ENCODE assay signal across 1 cellular context in the genomic region with DNA sequence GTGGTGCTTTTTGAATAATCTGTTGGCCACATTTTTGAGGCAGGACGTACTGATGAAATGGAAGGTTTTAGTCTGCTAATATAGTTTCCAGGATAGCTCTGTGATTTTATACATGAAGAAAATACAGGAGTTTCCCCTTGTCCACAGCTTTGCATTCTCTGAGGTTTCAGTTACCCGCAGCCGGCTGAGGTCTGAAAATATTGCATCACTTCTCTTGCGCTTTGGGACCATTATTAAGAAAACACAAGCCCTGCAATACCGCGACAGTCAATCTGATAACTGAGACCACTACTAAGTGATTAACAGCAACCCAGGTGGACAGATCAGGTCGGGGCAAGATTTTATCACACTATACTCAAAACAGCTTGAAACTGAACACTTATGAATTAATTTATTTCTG.
TF ChIP-seq lines count a peak whose summit lies in the region.

No MANE protein-coding gene starts in this region.

TF ChIP-seq in GM23338, 12 proteins besides CTCF, POLR2A, EP300 and RAD21 (continued from another document):
- TF ChIP-seq, protein P1, sequence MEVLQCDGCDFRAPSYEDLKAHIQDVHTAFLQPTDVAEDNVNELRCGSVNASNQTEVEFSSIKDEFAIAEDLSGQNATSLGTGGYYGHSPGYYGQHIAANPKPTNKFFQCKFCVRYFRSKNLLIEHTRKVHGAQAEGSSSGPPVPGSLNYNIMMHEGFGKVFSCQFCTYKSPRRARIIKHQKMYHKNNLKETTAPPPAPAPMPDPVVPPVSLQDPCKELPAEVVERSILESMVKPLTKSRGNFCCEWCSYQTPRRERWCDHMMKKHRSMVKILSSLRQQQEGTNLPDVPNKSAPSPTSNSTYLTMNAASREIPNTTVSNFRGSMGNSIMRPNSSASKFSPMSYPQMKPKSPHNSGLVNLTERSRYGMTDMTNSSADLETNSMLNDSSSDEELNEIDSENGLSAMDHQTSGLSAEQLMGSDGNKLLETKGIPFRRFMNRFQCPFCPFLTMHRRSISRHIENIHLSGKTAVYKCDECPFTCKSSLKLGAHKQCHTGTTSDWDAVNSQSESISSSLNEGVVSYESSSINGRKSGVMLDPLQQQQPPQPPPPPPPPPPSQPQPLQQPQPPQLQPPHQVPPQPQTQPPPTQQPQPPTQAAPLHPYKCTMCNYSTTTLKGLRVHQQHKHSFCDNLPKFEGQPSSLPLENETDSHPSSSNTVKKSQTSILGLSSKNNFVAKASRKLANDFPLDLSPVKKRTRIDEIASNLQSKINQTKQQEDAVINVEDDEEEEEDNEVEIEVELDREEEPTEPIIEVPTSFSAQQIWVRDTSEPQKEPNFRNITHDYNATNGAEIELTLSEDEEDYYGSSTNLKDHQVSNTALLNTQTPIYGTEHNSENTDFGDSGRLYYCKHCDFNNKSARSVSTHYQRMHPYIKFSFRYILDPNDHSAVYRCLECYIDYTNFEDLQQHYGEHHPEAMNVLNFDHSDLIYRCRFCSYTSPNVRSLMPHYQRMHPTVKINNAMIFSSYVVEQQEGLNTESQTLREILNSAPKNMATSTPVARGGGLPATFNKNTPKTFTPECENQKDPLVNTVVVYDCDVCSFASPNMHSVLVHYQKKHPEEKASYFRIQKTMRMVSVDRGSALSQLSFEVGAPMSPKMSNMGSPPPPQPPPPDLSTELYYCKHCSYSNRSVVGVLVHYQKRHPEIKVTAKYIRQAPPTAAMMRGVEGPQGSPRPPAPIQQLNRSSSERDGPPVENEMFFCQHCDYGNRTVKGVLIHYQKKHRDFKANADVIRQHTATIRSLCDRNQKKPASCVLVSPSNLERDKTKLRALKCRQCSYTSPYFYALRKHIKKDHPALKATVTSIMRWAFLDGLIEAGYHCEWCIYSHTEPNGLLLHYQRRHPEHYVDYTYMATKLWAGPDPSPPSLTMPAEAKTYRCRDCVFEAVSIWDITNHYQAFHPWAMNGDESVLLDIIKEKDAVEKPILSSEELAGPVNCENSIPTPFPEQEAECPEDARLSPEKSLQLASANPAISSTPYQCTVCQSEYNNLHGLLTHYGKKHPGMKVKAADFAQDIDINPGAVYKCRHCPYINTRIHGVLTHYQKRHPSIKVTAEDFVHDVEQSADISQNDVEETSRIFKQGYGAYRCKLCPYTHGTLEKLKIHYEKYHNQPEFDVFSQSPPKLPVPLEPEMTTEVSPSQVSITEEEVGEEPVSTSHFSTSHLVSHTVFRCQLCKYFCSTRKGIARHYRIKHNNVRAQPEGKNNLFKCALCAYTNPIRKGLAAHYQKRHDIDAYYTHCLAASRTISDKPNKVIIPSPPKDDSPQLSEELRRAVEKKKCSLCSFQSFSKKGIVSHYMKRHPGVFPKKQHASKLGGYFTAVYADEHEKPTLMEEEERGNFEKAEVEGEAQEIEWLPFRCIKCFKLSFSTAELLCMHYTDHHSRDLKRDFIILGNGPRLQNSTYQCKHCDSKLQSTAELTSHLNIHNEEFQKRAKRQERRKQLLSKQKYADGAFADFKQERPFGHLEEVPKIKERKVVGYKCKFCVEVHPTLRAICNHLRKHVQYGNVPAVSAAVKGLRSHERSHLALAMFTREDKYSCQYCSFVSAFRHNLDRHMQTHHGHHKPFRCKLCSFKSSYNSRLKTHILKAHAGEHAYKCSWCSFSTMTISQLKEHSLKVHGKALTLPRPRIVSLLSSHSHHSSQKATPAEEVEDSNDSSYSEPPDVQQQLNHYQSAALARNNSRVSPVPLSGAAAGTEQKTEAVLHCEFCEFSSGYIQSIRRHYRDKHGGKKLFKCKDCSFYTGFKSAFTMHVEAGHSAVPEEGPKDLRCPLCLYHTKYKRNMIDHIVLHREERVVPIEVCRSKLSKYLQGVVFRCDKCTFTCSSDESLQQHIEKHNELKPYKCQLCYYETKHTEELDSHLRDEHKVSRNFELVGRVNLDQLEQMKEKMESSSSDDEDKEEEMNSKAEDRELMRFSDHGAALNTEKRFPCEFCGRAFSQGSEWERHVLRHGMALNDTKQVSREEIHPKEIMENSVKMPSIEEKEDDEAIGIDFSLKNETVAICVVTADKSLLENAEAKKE (CRISPR knock-in tag; IDR thresholded peaks at IDR 0.05) = no peak
- TF ChIP-seq, protein P2, sequence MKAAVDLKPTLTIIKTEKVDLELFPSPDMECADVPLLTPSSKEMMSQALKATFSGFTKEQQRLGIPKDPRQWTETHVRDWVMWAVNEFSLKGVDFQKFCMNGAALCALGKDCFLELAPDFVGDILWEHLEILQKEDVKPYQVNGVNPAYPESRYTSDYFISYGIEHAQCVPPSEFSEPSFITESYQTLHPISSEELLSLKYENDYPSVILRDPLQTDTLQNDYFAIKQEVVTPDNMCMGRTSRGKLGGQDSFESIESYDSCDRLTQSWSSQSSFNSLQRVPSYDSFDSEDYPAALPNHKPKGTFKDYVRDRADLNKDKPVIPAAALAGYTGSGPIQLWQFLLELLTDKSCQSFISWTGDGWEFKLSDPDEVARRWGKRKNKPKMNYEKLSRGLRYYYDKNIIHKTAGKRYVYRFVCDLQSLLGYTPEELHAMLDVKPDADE (IDR thresholded peaks at IDR 0.05) = no peak
- TF ChIP-seq STAT1 (IDR thresholded peaks at IDR 0.05; ENCODE audit: unreplicated experiment) (no peak), CREB1 (CRISPR knock-in tag; IDR thresholded peaks at IDR 0.05; ENCODE audit: low read depth) (no peak), ZNF114 (CRISPR knock-in tag; IDR thresholded peaks at IDR 0.05) (no peak)
